ENCODE assay signal across 8 cellular contexts in genomic region chr15:85330941-85331588, GRCh38. TPM values are rescaled to one million over a fixed set of nuclear protein-coding genes. Genes with fewer than 3 reads are reported as not detected.
DNase-seq lines count a peak whose midpoint lies in the region; ATAC-seq and TF ChIP-seq lines count a peak whose summit lies in the region.

No MANE protein-coding gene starts in this region.

- peak overlapping the region; percentile 93 for H3K27ac Mint-ChIP-seq in activated naive CD8-positive, alpha-beta T cell

- no peak overlapping the region for H3K4me3 ChIP-seq in Jurkat, Clone E6-1 (ENCODE audit: low read length)
- H3K4me3 ChIP-seq in cardiac muscle cell = no peak overlapping the region

- ATAC-seq in GM21717 (IDR thresholded peaks at IDR 0.05; ENCODE audit: unreplicated experiment) = peak; percentile 72

- no peaks in the 10 kb centered on the region for H3K36me3 Mint-ChIP-seq in activated naive CD8-positive, alpha-beta T cell

- TF ChIP-seq CTCF in cardiac muscle cell (IDR thresholded peaks at IDR 0.05; ENCODE audit: low read depth, low read length) = peak; percentile 97

- peak overlapping the region; percentile 85 for H3K27ac ChIP-seq in cardiac muscle cell

- peaks cover 29% of the 10 kb centered on the region for H3K4me1 ChIP-seq in cardiac muscle cell (ENCODE audit: low read depth)

- H3K9me3 Mint-ChIP-seq in activated naive CD8-positive, alpha-beta T cell (ENCODE audit: low read depth) = no peaks in the 10 kb centered on the region

- H3K4me3 Mint-ChIP-seq in activated naive CD8-positive, alpha-beta T cell = peak overlapping the region; percentile 89

- H3K9me3 ChIP-seq in cardiac muscle cell (ENCODE audit: low read depth) = no peaks in the 10 kb centered on the region

- peak; percentile 72 for DNase-seq in GDM1 (lab: John Stamatoyannopoulos, UW)
- peak; percentile 46 for DNase-seq in Jurkat, Clone E6-1 (ENCODE audit: low read depth, low spot score)
- peak; percentile 92 for DNase-seq in SK-N-DZ (ENCODE audit: low spot score)
- peak; percentile 92 to 95 for DNase-seq in cardiac muscle cell (ENCODE audit: low read depth in 1 of 2, low spot score in 1 of 2)
- DNase-seq in renal cortical epithelial cell (ENCODE audit: low read depth) = peak; percentile 98
- no peak for DNase-seq in cortex of kidney (lab: John Stamatoyannopoulos, UW)

- no peaks in the 10 kb centered on the region for H3K36me3 ChIP-seq in cardiac muscle cell

- peaks cover 41% of the 10 kb centered on the region for H3K4me1 Mint-ChIP-seq in activated naive CD8-positive, alpha-beta T cell (ENCODE audit: low read depth)

- no peaks in the 10 kb centered on the region for H3K27me3 Mint-ChIP-seq in activated naive CD8-positive, alpha-beta T cell

- H3K27me3 ChIP-seq in cardiac muscle cell = no peaks in the 10 kb centered on the region

RNA-seq across cellular contexts. Expression of gene AKAP13, which starts 49.3 kb away (rescaled TPM):
- polyA plus RNA-seq in Jurkat, Clone E6-1 (2012; ENCODE audit: insufficient read depth, insufficient read length) = 18.2 TPM
- 8.3 and 8.5 TPM in 2 replicates for polyA plus RNA-seq in SK-N-DZ (2014; cell fraction: cytosol; rRNA removed)
- polyA plus RNA-seq in SK-N-DZ (2014; cell fraction: nucleus; rRNA removed) = 8.4 and 11.5 TPM in 2 replicates
- 72.5 and 108 TPM in 2 replicates for total RNA-seq in cardiac muscle cell
- 53.1 and 86.9 TPM in 2 replicates for polyA plus RNA-seq in cardiac muscle cell
- 54.2 and 152 TPM in 2 replicates for total RNA-seq in renal cortical epithelial cell
